19 cellular contexts compared by ENCODE assay signal in the genomic region with DNA sequence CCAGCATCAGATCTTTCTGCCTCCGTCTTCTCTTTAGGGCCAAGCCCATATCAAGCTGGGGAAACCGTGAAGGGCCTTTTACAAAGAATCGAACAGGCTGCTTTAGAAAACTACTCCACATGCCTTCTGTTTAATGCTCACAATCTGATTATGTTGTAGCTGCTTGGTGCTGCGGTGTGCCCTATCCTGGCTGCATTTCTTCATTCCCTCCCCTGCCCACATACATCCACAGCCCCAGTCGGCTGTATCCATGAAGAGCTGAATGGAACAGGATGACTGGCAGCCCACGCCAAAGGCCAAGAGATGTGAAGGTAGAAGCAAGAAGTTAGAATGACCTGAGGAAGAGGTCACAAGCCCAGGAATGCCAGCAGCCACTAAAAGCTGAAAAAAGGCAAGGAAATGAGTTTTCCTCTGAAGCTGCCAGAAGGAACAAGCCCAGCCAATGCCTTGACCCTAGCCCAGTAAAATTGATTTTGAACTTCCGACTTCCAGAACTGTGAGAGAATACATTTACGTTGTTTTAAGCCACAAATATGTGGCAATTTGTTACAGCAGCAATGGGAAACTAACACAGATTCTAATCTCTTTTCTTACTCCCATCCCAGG. TPM values are rescaled to one million over a fixed set of nuclear protein-coding genes. Genes with fewer than 3 reads are reported as not detected.
DNase-seq lines count a peak whose midpoint lies in the region; TF ChIP-seq lines count a peak whose summit lies in the region.
"Had no signal": no experiment of that assay in that cellular context is flagged by ENCODE, and none has a peak within 500 bp of the region (broad histone marks: within the 10 kb centered on the region; RNA-seq: fewer than 3 reads in every experiment).

No MANE protein-coding gene starts in this region.

- TF ChIP-seq CTCF in WERI-Rb-1 (IDR thresholded peaks at IDR 0.05; ENCODE audit: low read depth, low read length) (no peak), fibroblast of pulmonary artery (IDR thresholded peaks at IDR 0.05; ENCODE audit: low read length, missing control alignments) (no peak), mesothelial cell of epicardium (IDR thresholded peaks at IDR 0.05; ENCODE audit: unreplicated experiment) (no peak), transverse colon (IDR thresholded peaks at IDR 0.05) (no peak)

- no peak for TF ChIP-seq EP300 in transverse colon (IDR thresholded peaks at IDR 0.05; ENCODE audit: low read depth)

- H3K4me3 Mint-ChIP-seq in mesothelial cell of epicardium, result no peak overlapping the region
- H3K4me3 Mint-ChIP-seq: H9, nephron progenitor cell had no signal

- peaks cover 3% of the 10 kb centered on the region for H3K9me3 Mint-ChIP-seq in mesothelial cell of epicardium
- H3K9me3 Mint-ChIP-seq: H9, nephron progenitor cell had no signal

- intact Hi-C loops in transverse colon (cut with DNase I; ENCODE audit: low total_unique reads), result no loop called here

- peaks cover 7% of the 10 kb centered on the region for H3K4me1 Mint-ChIP-seq in mesothelial cell of epicardium

- H3K36me3 Mint-ChIP-seq in mesothelial cell of epicardium, result no peaks in the 10 kb centered on the region

- H3K27ac Mint-ChIP-seq in mesothelial cell of epicardium, result peak overlapping the region; percentile 4
- H3K27ac Mint-ChIP-seq: H9, nephron progenitor cell had no signal

- H3K4me3 ChIP-seq in WERI-Rb-1 (ENCODE audit: low read depth, low read length) (no peak overlapping the region), fibroblast of pulmonary artery (replicated peaks; ENCODE audit: low read depth, low read length) (no peak overlapping the region), transverse colon (no peak overlapping the region)

- H3K27me3 ChIP-seq in WERI-Rb-1 (ENCODE audit: insufficient read depth, low read depth, severe bottlenecking) (no peaks in the 10 kb centered on the region), transverse colon (no peaks in the 10 kb centered on the region)
- H3K27me3 ChIP-seq: BE2C had no signal

- WGBS in transverse colon (ENCODE audit: low coverage in 1 of 2), 2 donors, result 65 to 82% methylated on average over 6 to 8 of the region's 8 CpGs

- peaks cover 10% of the 10 kb centered on the region for H3K27me3 Mint-ChIP-seq in mesothelial cell of epicardium (ENCODE audit: low read depth)

- no peaks in the 10 kb centered on the region for H3K9me3 ChIP-seq in WERI-Rb-1 (ENCODE audit: severe bottlenecking)
- H3K9me3 ChIP-seq in transverse colon, result no peaks in the 10 kb centered on the region
- H3K9me3 ChIP-seq: BE2C had no signal

- H3K4me1 ChIP-seq in transverse colon, result peaks cover 0 to 8% (median 0%) of the 10 kb centered on the region in 4 donors
- H3K4me1 ChIP-seq: BE2C had no signal

- TF ChIP-seq POLR2A in transverse colon (IDR thresholded peaks at IDR 0.05), result no peak

- H3K27ac ChIP-seq in WERI-Rb-1 (peak overlapping the region; percentile 37), transverse colon (peak overlapping the region in 3 of 4 donors; percentile 16 to 45 (median 34))

- in situ Hi-C loops in transverse colon (cut with MboI; ENCODE audit: low pct_ligation_motif_present in 1 of 4, low pct_unique_long_range_greater_than_20kb in 1 of 4, low sequenced_read_pairs in 3 of 4), result loop anchor here in 1 of 4 donors (10.0 kb wide), 1 partner anchor 265 kb away; no protein-coding TSS in a partner anchor

- DNase-seq in WERI-Rb-1 (no peak), fibroblast of pulmonary artery (ENCODE audit: low read depth) (peak; percentile 36), mesothelial cell of epicardium (ENCODE audit: low spot score in 2 of 2, unreplicated experiment in 2 of 2) (no peak), transverse colon (no peak), NCI-H187 (lab: John Stamatoyannopoulos, UW) (no peak), mucosa of gallbladder (ENCODE audit: low spot score) (no peak), HUDEP-2 (lab: John Stamatoyannopoulos, UW; ENCODE audit: unreplicated experiment in 76 of 76) (no peak)
- DNase-seq: BE2C, cortex of kidney, erythroblast, H9, NCI-H187 treated with DMSO at 0.1 percent for 48 hours, nephron progenitor cell, SHP77 treated with DMSO at 0.1 percent for 48 hours, substantia nigra, T-helper 2 cell had no signal

- H3K36me3 ChIP-seq in WERI-Rb-1 (no peaks in the 10 kb centered on the region), transverse colon (no peaks in the 10 kb centered on the region)
- H3K36me3 ChIP-seq: BE2C had no signal

RNA-seq across cellular contexts. Expression of a gene that starts 22.2 kb away (rescaled TPM):
- total RNA-seq in mesothelial cell of epicardium (not detected in 3 replicates), transverse colon (not detected), mucosa of gallbladder (not detected)
- total RNA-seq: H9, HT-29, left colon, NCI-H460 had no signal

RNA-seq across cellular contexts. Expression of a gene that starts 56.6 kb away (rescaled TPM):
- not detected in 3 replicates for total RNA-seq in mesothelial cell of epicardium
- total RNA-seq in transverse colon, result not detected
- total RNA-seq in mucosa of gallbladder, result not detected
- total RNA-seq: H9, HT-29, left colon, NCI-H460 had no signal
